Comparison of ENCODE assay signal across 8 cellular contexts in the genomic region with DNA sequence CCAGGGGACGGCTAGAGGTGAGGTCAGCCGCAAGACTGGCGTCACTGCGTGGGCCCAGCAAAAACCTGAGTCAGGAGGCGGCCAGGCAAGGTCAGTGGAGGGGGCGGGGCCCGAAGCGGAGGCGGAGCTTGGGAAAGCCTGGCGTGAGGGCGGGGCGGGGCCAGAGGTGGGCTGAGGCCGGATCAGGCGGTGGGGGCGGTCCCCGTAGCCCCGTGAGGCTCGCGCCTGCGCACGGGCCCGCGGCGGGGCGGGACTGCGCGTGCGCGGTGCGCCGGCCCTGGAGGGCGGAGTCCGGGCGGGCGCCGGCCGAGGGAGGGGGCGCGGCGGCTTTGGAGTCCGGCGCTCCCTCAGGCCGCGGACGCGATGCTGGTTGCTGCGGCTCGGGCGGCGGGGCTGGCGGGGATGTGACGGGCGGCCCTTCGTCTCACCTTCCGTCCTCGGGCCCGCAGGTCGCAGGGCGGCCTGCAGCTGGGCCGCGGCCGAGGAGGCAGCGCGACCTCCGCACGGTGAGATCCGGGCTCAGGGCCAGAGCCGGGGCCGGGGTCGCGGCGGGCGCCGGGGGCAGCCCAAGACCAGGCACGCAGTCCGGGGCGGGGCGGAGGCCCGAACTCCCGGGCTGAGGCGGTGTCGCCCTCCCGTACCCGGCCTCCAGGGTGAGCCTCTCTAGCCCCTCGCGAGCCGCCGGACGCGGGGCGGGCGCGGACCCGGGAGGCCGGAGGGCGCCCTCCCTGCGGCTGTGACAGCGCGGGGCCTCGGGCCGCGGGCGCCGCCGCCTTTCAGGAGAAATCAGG. TPM values are rescaled to one million over a fixed set of nuclear protein-coding genes. Genes with fewer than 3 reads are reported as not detected.
A peak's percentile ranks its signal among the peaks of the same experiment; 100 is the strongest.
DNase-seq lines count a peak whose midpoint lies in the region; ATAC-seq and TF ChIP-seq lines count a peak whose summit lies in the region.

A gene with protein sequence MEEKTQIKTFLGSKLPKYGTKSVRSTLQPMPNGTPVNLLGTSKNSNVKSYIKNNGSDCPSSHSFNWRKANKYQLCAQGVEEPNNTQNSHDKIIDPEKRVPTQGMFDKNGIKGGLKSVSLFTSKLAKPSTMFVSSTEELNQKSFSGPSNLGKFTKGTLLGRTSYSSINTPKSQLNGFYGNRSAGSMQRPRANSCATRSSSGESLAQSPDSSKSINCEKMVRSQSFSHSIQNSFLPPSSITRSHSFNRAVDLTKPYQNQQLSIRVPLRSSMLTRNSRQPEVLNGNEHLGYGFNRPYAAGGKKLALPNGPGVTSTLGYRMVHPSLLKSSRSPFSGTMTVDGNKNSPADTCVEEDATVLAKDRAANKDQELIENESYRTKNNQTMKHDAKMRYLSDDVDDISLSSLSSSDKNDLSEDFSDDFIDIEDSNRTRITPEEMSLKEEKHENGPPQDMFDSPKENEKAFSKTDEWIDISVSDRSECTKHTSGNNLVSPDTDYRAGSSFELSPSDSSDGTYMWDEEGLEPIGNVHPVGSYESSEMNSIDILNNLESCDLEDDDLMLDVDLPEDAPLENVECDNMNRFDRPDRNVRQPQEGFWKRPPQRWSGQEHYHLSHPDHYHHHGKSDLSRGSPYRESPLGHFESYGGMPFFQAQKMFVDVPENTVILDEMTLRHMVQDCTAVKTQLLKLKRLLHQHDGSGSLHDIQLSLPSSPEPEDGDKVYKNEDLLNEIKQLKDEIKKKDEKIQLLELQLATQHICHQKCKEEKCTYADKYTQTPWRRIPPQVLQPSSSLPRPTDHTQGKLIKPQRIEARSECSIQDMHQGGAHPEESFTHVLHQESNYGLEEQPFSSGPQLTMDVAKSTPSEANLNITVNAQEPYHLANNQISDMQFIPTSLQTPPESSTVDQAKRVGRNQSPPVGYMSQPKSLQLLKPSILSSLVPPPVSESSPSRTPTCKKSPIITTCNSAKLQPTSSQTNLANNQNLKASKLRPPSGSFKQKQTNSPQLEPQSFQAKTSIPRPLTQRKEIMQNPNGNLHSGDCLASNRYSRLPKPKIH (plus strand): TSS at position 287 of the 791 bp plus-strand sequence. CDS start 42,464 bp downstream, outside the sequence.

- peak; percentile 54 for ATAC-seq in CD8-positive, alpha-beta T cell
- ATAC-seq in GM19351 (IDR thresholded peaks at IDR 0.05; ENCODE audit: unreplicated experiment) (peak; percentile 60), HG03520 (IDR thresholded peaks at IDR 0.05; ENCODE audit: unreplicated experiment) (peak; percentile 48), memory B cell (ENCODE audit: low read depth) (peak; percentile 82)

- peaks cover 39% of the 10 kb centered on the region for H3K4me1 Mint-ChIP-seq in CD8-positive, alpha-beta T cell (ENCODE audit: low read depth)
- H3K4me1 Mint-ChIP-seq in memory B cell: peaks cover 21% of the 10 kb centered on the region

- H3K36me3 Mint-ChIP-seq in CD8-positive, alpha-beta T cell: peaks cover 13% of the 10 kb centered on the region
- H3K36me3 Mint-ChIP-seq in memory B cell: no peaks in the 10 kb centered on the region

- no peaks in the 10 kb centered on the region for H3K27me3 Mint-ChIP-seq in CD8-positive, alpha-beta T cell (ENCODE audit: low read depth)
- no peaks in the 10 kb centered on the region for H3K27me3 Mint-ChIP-seq in memory B cell

- peak; percentile 81 to 94 (median 88) for DNase-seq in CD8-positive, alpha-beta T cell
- DNase-seq in NK-92 (lab: John Stamatoyannopoulos, UW; ENCODE audit: unreplicated experiment) (peak; percentile 20), memory B cell (ENCODE audit: low spot score in 2 of 2) (peak; percentile 95)
- DNase-seq in effector CD8-positive, alpha-beta T cell (lab: John Stamatoyannopoulos, UW): peak; percentile 88
- DNase-seq in stimulated activated CD8-positive, alpha-beta memory T cell treated with anti-CD3 and anti-CD28 coated beads, Interleukin-12 subunit alpha, Interleukin-12 subunit beta, amount 100 ng/mL, for 1 hour (ENCODE audit: low read depth): peak; percentile 86

- CTCF ChIA-PET in CD8-positive, alpha-beta T cell (lab: Charles Lee): interaction anchor here (0.6 to 2.2 kb wide), 7 partner anchors 11 to 46 kb away, joined by 3 to 10 read pairs (median 3); no protein-coding TSS in a partner anchor
- CTCF ChIA-PET in activated CD8-positive, alpha-beta memory T cell treated with anti-CD3 and anti-CD28 coated beads for 36 hours (lab: Charles Lee): interaction anchor here (1.0 to 1.7 kb wide), 8 partner anchors 20 to 212 kb away, joined by 3 to 9 read pairs (median 4); partner anchors contain the start of gene GHITM

- no peaks in the 10 kb centered on the region for H3K27me3 ChIP-seq in CD8-positive, alpha-beta T cell (ENCODE audit: insufficient read depth, low read length)

- H3K4me3 Mint-ChIP-seq in CD8-positive, alpha-beta T cell: peak within 1 kb of the TSS; percentile 93
- H3K4me3 Mint-ChIP-seq in memory B cell: peak within 1 kb of the TSS; percentile 90

- intact Hi-C loops in CD8-positive, alpha-beta T cell (cut with DNase I, micrococcal nuclease): loop anchor here (1.0 to 5.0 kb wide), 5 partner anchors 24 to 190 kb away; partner anchors contain the start of genes GHITM (in 2 of the 2) and CDHR1 (in 1 of the 2)

- no peaks in the 10 kb centered on the region for H3K9me3 Mint-ChIP-seq in CD8-positive, alpha-beta T cell
- H3K9me3 Mint-ChIP-seq in memory B cell: no peaks in the 10 kb centered on the region

- peak within 1 kb of the TSS; percentile 65 for H3K4me3 ChIP-seq in CD8-positive, alpha-beta T cell (ENCODE audit: low read depth, low read length)

- no peaks in the 10 kb centered on the region for H3K9me3 ChIP-seq in CD8-positive, alpha-beta T cell (ENCODE audit: low read length)

- no peaks in the 10 kb centered on the region for H3K36me3 ChIP-seq in CD8-positive, alpha-beta T cell (ENCODE audit: insufficient read depth, low read length)

- no peak for TF ChIP-seq CTCF in CD8-positive, alpha-beta T cell (IDR thresholded peaks at IDR 0.05)

- H3K4me1 ChIP-seq in CD8-positive, alpha-beta T cell (ENCODE audit: insufficient read depth, low read length): peaks cover 32% of the 10 kb centered on the region

- H3K27ac Mint-ChIP-seq in CD8-positive, alpha-beta T cell: peak within 1 kb of the TSS; percentile 99
- H3K27ac Mint-ChIP-seq in memory B cell: peak within 1 kb of the TSS; percentile 93

- POLR2A ChIA-PET in CD8-positive, alpha-beta T cell (lab: Charles Lee): interaction anchor here (0.5 to 1.3 kb wide), 4 partner anchors 18 to 190 kb away, joined by 3 to 4 read pairs (median 4); no protein-coding TSS in a partner anchor
- POLR2A ChIA-PET in activated CD8-positive, alpha-beta memory T cell treated with anti-CD3 and anti-CD28 coated beads for 36 hours (lab: Charles Lee): interaction anchor here (0.7 to 1.5 kb wide), 4 partner anchors 20 to 61 kb away, joined by 3 to 5 read pairs (median 4); no protein-coding TSS in a partner anchor

- H3K27ac ChIP-seq in CD8-positive, alpha-beta T cell (ENCODE audit: low read depth, low read length): peak within 1 kb of the TSS; percentile 87

RNA-seq across cellular contexts. Expression of the gene that starts here (rescaled TPM):
- total RNA-seq in CD8-positive, alpha-beta T cell: 100 to 1,000 TPM; 141 to 143 TPM
- 10 to 100 TPM; 46.7 to 47.2 TPM for total RNA-seq in activated CD8-positive, alpha-beta memory T cell treated with anti-CD3 and anti-CD28 coated beads for 36 hours

Comparison
In these comparisons a context has a peak if more than half of its experiments do, and no peak if none do; other contexts are left out.
1. Peak in every context shown above with its lines: DNase-seq, ATAC-seq, H3K4me3 ChIP-seq and H3K27ac ChIP-seq.
2. DNase-seq: peak in every context shown above with its lines; median percentile 95 in memory B cell; 88 in CD8-positive, alpha-beta T cell; 88 in effector CD8-positive, alpha-beta T cell; 86 in stimulated activated CD8-positive, alpha-beta memory T cell treated with anti-CD3 and anti-CD28 coated beads, Interleukin-12 subunit alpha, Interleukin-12 subunit beta, amount 100 ng/mL, for 1 hour; 20 in NK-92.